9 cellular contexts compared by ENCODE assay signal in the genomic region with DNA sequence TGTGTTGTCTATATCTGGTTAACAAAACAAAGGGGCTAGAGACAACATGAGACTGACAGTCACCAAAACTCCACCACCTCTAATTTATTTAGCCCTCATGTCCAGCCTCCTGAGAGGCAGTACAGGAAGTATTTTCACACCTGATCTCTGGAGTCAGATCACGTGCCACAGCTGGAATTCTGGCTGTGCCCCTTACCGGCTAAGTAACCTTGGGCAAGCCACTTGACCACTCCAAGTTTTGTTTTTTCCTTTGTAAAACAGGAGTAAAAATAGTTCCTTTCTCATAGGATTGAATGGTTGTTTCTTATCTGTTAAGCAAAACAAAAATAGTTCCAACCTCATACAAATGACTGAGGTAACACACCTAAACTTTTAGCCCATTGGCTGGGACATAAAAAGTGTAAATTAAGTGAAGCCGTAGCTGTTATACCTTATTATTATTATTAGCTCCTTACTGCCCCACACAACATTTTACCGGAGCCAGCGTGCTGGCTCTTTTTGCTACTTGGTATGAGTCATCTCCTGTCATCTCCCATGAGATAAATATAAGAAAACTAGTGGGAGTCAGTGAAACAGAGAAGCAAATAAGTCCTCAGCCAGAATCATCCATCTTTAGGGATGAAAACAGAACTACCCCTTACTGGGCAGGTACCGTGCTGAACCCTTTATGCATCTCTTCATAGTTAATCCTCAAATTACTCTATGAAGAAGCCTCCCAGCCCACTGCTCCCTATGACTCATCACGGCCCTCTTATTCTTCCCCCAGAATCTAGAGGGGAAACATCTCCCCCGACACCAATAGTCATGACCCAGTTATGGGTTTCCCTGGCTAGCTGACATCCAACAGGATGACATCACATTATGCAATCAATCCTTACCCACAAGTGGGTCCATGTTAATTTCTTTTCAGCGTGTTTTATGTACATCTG. TPM values are rescaled to one million over a fixed set of nuclear protein-coding genes. Genes with fewer than 3 reads are reported as not detected.
DNase-seq lines count a peak whose midpoint lies in the region; ATAC-seq, FAIRE-seq and TF ChIP-seq lines count a peak whose summit lies in the region.
"Had no signal": no experiment of that assay in that cellular context is flagged by ENCODE, and none has a peak within 500 bp of the region (broad histone marks: within the 10 kb centered on the region; RNA-seq: fewer than 3 reads in every experiment).

No MANE protein-coding gene starts in this region.

- no peaks in the 10 kb centered on the region for H3K9me3 ChIP-seq in right cardiac atrium (ENCODE audit: control insufficient read depth, low read length)
- H3K9me3 ChIP-seq in transverse colon: no peaks in the 10 kb centered on the region

- H3K27me3 ChIP-seq in right cardiac atrium (ENCODE audit: control insufficient read depth, insufficient read depth) (no peaks in the 10 kb centered on the region), transverse colon (peaks cover 9% of the 10 kb centered on the region)

- TF ChIP-seq CTCF in brain (conservative IDR thresholded peaks at IDR 0.05) (no peak), transverse colon (IDR thresholded peaks at IDR 0.05) (no peak)

- H3K36me3 Mint-ChIP-seq in brain: no peaks in the 10 kb centered on the region

- peak overlapping the region in 4 of 5 experiments; percentile 17 to 99 (median 70) for H3K27ac Mint-ChIP-seq in brain

- no peak overlapping the region for H3K4me3 ChIP-seq in right cardiac atrium (ENCODE audit: low read length)
- H3K4me3 ChIP-seq in transverse colon: no peak overlapping the region

- 26% methylated on average over 9 of the region's 9 CpGs for WGBS in right cardiac atrium
- 60 to 61% methylated on average over 8 to 9 of the region's 9 CpGs for WGBS in transverse colon (ENCODE audit: low coverage in 1 of 2), 2 donors

- no peak overlapping the region for H3K4me3 Mint-ChIP-seq in brain

- peaks cover 55% of the 10 kb centered on the region for H3K4me1 Mint-ChIP-seq in brain

- H3K27me3 Mint-ChIP-seq in brain: peaks cover 4% of the 10 kb centered on the region

- peak; percentile 3 to 43 for ATAC-seq in right cardiac atrium

- TF ChIP-seq EP300 in transverse colon (IDR thresholded peaks at IDR 0.05; ENCODE audit: low read depth): no peak

- no peak for FAIRE-seq in HTR-8/SVneo (lab: Jason Lieb, UNC)

- H3K36me3 ChIP-seq in transverse colon: no peaks in the 10 kb centered on the region

- DNase-seq in HTR-8/SVneo (ENCODE audit: insufficient read length, low spot score) (peak; percentile 58), right cardiac atrium (peak in 2 of 3 donors; percentile 54 to 64), transverse colon (no peak), NCI-H2029 treated with DMSO at 0.1 percent for 48 hours (lab: John Stamatoyannopoulos, UW) (no peak), SK-N-DZ (ENCODE audit: low spot score) (no peak)
- DNase-seq in stimulated activated CD4-positive, alpha-beta T cell treated with anti-CD3 and anti-CD28 coated beads, Interleukin-12 subunit alpha, Interleukin-12 subunit beta, amount 100 ng/mL, for 4 hours: no peak
- DNase-seq: activated gamma-delta T cell treated with Interleukin-2 at 50 U/mL for 16 hours, NCI-H524 treated with DMSO at 0.1 percent for 48 hours had no signal

- H3K27ac ChIP-seq in right cardiac atrium (ENCODE audit: low read length) (peak overlapping the region; percentile 99), transverse colon (peak overlapping the region; percentile 74 to 94 (median 77))

- no peak for TF ChIP-seq POLR2A in transverse colon (IDR thresholded peaks at IDR 0.05)

- peaks cover 20% of the 10 kb centered on the region for H3K4me1 ChIP-seq in right cardiac atrium (ENCODE audit: control insufficient read depth, insufficient read depth, low read length)
- peaks cover 25 to 51% (median 31%) of the 10 kb centered on the region in 4 donors for H3K4me1 ChIP-seq in transverse colon

- in situ Hi-C loops in transverse colon (cut with MboI; ENCODE audit: low pct_ligation_motif_present in 1 of 4, low pct_unique_long_range_greater_than_20kb in 1 of 4, low sequenced_read_pairs in 3 of 4): no loop called here

- intact Hi-C loops in right cardiac atrium (cut with DNase I) (loop anchor here in 1 of 4 donors (5.0 kb wide), 1 partner anchor 44 kb away; a partner anchor contains a TSS), transverse colon (cut with DNase I; ENCODE audit: low total_unique reads) (loop anchor here (5.0 kb wide), 1 partner anchor 44 kb away; a partner anchor contains a TSS)

- H3K9me3 Mint-ChIP-seq in brain: peaks cover 0 to 4% (median 0%) of the 10 kb centered on the region in 5 experiments

RNA-seq across cellular contexts. Expression of a gene that starts 44.9 kb away (rescaled TPM):
- 8.7 TPM for polyA plus RNA-seq in brain (ENCODE audit: insufficient read depth, low read depth, low replicate concordance)
- total RNA-seq in right cardiac atrium: 100 to 1,000 TPM; 162 to 222 (median 203) TPM
- polyA plus RNA-seq in right cardiac atrium: 146 TPM
- total RNA-seq in transverse colon: 1 to 10 TPM; 1.1 to 4.6 (median 3.0) TPM
- 2.0 and 2.1 TPM in 2 replicates for polyA plus RNA-seq in SK-N-DZ (2014; cell fraction: cytosol; rRNA removed)
- 0.66 and 1.3 TPM in 2 replicates for polyA plus RNA-seq in SK-N-DZ (2014; cell fraction: nucleus; rRNA removed)

Comparison
In these comparisons a context has a peak if more than half of its experiments do, and no peak if none do; other contexts are left out.
1. DNase-seq: peak in HTR-8/SVneo (single experiment) and right cardiac atrium (2 of 3); none in transverse colon (single experiment), NCI-H2029 treated with DMSO at 0.1 percent for 48 hours (single experiment), SK-N-DZ (single experiment) and stimulated activated CD4-positive, alpha-beta T cell treated with anti-CD3 and anti-CD28 coated beads, Interleukin-12 subunit alpha, Interleukin-12 subunit beta, amount 100 ng/mL, for 4 hours (single experiment).
2. RNA of a gene that starts 44.9 kb away (total RNA-seq): 162 to 222 TPM in right cardiac atrium; 1.1 to 4.6 TPM in transverse colon; every median in the first group is over 10 times any median in the second.